1 cellular context compared by ENCODE assay signal in the genomic region with DNA sequence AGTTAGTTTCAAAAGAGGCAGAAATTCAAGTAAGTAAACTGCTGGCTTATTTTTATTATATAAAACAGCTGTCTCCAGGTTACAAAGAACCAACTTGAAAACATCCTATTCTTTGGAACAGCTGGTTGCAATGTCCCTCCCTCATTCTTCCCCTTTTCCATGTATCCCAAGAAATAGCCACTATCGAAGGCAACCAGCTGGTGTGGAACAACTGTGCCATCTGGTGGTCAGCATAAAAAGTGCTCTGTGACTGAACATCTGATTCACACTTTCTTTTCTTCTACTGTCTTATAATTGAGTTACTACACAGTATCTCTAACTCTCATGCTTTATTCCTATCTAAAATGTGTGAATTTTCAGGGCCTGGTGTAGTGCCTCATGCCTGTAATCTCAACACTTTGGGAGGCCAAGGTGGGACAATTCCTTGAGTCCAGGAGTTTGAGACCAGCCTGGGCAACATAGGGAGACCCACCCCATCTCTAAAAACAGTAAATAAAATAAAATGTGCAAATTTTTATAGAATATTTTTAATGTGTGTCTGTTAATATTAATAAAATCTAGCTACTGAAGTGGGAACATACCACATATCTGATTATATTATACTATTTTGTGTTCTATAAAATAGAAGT.
TF ChIP-seq lines count a peak whose summit lies in the region.

No MANE protein-coding gene starts in this region.

TF ChIP-seq in neural cell, 6 proteins besides CTCF, POLR2A, EP300 and RAD21:
- TF ChIP-seq EZH2 (IDR thresholded peaks at IDR 0.05; ENCODE audit: borderline replicate concordance, insufficient read depth, low read length, poor library complexity, severe bottlenecking) (no peak), MXI1 (conservative IDR thresholded peaks at IDR 0.05; ENCODE audit: poor library complexity, severe bottlenecking) (no peak), TAF1 (IDR thresholded peaks at IDR 0.05; ENCODE audit: low read depth) (no peak), SMC3 (conservative IDR thresholded peaks at IDR 0.05; ENCODE audit: poor library complexity) (peak; percentile 85), POLR2AphosphoS5 (IDR thresholded peaks at IDR 0.05) (no peak)
- TF ChIP-seq, protein P1, sequence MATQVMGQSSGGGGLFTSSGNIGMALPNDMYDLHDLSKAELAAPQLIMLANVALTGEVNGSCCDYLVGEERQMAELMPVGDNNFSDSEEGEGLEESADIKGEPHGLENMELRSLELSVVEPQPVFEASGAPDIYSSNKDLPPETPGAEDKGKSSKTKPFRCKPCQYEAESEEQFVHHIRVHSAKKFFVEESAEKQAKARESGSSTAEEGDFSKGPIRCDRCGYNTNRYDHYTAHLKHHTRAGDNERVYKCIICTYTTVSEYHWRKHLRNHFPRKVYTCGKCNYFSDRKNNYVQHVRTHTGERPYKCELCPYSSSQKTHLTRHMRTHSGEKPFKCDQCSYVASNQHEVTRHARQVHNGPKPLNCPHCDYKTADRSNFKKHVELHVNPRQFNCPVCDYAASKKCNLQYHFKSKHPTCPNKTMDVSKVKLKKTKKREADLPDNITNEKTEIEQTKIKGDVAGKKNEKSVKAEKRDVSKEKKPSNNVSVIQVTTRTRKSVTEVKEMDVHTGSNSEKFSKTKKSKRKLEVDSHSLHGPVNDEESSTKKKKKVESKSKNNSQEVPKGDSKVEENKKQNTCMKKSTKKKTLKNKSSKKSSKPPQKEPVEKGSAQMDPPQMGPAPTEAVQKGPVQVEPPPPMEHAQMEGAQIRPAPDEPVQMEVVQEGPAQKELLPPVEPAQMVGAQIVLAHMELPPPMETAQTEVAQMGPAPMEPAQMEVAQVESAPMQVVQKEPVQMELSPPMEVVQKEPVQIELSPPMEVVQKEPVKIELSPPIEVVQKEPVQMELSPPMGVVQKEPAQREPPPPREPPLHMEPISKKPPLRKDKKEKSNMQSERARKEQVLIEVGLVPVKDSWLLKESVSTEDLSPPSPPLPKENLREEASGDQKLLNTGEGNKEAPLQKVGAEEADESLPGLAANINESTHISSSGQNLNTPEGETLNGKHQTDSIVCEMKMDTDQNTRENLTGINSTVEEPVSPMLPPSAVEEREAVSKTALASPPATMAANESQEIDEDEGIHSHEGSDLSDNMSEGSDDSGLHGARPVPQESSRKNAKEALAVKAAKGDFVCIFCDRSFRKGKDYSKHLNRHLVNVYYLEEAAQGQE (IDR thresholded peaks at IDR 0.05; ENCODE audit: borderline replicate concordance) = no peak
